10 cellular contexts compared by ENCODE assay signal in the genomic region with DNA sequence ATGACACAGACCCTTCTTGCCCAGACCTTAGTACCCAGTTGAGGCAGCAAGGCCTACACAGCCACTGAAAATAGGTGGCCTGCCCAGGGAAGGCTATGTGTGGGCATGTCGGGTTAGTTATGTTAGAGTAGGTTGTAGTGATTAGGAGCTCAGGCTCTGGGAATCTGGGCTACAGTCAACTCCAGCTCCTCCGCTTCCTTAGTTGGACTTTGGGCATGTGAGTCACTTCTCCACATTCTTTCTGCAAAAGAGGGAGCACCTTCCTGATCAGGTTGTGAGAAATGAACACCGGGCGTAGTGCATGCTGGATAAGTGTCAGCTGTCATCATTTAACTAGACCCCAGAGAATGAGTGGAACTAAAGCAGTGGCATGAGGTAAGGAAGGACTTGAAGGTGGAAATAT.
A peak's percentile ranks its signal among the peaks of the same experiment; 100 is the strongest.
DNase-seq lines count a peak whose midpoint lies in the region; ATAC-seq, FAIRE-seq and TF ChIP-seq lines count a peak whose summit lies in the region.
"Had no signal": no experiment of that assay in that cellular context is flagged by ENCODE, and none has a peak within 500 bp of the region (broad histone marks: within the 10 kb centered on the region; RNA-seq: fewer than 3 reads in every experiment).

No MANE protein-coding gene starts in this region.

- POLR2A ChIA-PET in HCT116 (lab: Charles Lee) = interaction anchor here (0.6 kb wide), 1 partner anchor 29 kb away, joined by 3 read pairs; no protein-coding TSS in a partner anchor

- peak overlapping the region; percentile 63 for H3K9ac ChIP-seq in HCT116 (ENCODE audit: low read length)
- H3K9ac ChIP-seq in kidney (ENCODE audit: low read length in 2 of 2) = no peak overlapping the region

- H3K4me2 ChIP-seq in HCT116 (ENCODE audit: low read length) = peak overlapping the region; percentile 80

- intact Hi-C loops in HCT116 (cut with micrococcal nuclease) (no loop called here), body of pancreas (cut with DNase I) (no loop called here), kidney (cut with DNase I) (no loop called here)

- peak overlapping the region in 1 of 2 experiments; percentile 47; a peak in 2 of 4 replicates for H3K4me3 ChIP-seq in HCT116 (replicated peaks in 1 of 2; ENCODE audit: low read depth in 1 of 2, low read length in 2 of 2)
- H3K4me3 ChIP-seq in body of pancreas = no peak overlapping the region
- H3K4me3 ChIP-seq in kidney (ENCODE audit: low read length in 2 of 2) = peak overlapping the region in 1 of 2 donors; percentile 3
- no peak overlapping the region for H3K4me3 ChIP-seq in skin epidermis

- CTCF ChIA-PET in HCT116 (lab: Charles Lee) = no interaction called here

- H3K36me3 ChIP-seq in HCT116 (ENCODE audit: control insufficient read depth in 1 of 2, insufficient read depth in 2 of 2, low read length in 2 of 2) (peaks cover 3 to 5% of the 10 kb centered on the region in 2 experiments; a peak in 3 of 4 replicates), body of pancreas (replicated peaks in 1 of 2; ENCODE audit: insufficient read depth in 1 of 2, low read depth in 2 of 2) (peaks cover 0 to 2% of the 10 kb centered on the region in 2 donors), kidney (ENCODE audit: control insufficient read depth in 1 of 2, insufficient read depth in 2 of 2, low read length in 2 of 2) (peaks cover 9 to 21% of the 10 kb centered on the region in 2 donors)

- TF ChIP-seq POLR2A in HCT116 (IDR thresholded peaks at IDR 0.05; ENCODE audit: borderline replicate concordance, extremely low read depth, insufficient read depth, insufficient read length) = no peak
- TF ChIP-seq POLR2A in body of pancreas (IDR thresholded peaks at IDR 0.05) = no peak

- H3K79me2 ChIP-seq in HCT116 (ENCODE audit: insufficient read depth, low read length) = peaks cover 90% of the 10 kb centered on the region

- no peaks in the 10 kb centered on the region for H3K9me2 ChIP-seq in HCT116 (ENCODE audit: insufficient read depth)

- H3K9me3 ChIP-seq in HCT116 (ENCODE audit: control insufficient read depth in 1 of 2, insufficient read depth in 1 of 2, low read depth in 1 of 2, low read length in 2 of 2) (no peaks in the 10 kb centered on the region), body of pancreas (no peaks in the 10 kb centered on the region), kidney (ENCODE audit: control insufficient read depth in 1 of 2, low read length in 2 of 2) (no peaks in the 10 kb centered on the region)

- RAD21 ChIA-PET in HCT116 (lab: Charles Lee; ENCODE audit: low non-redundant PET in 1 of 2, low total read pairs in 2 of 2, uncharacterized antibody in 2 of 2, unreplicated experiment in 2 of 2) = interaction anchor here in 1 of 2 experiments (1.1 kb wide), 1 partner anchor 70 kb away, joined by 3 read pairs; no protein-coding TSS in a partner anchor

- no peak for TF ChIP-seq RAD21 in HCT116 (IDR thresholded peaks at IDR 0.05; ENCODE audit: low read depth)

- H3K27me3 ChIP-seq in HCT116 (ENCODE audit: insufficient read depth, low read length) (no peaks in the 10 kb centered on the region), body of pancreas (no peaks in the 10 kb centered on the region)

- H3K4me1 ChIP-seq in HCT116 (ENCODE audit: control insufficient read depth in 1 of 2, insufficient read depth in 2 of 2, low read length in 2 of 2) (peaks cover 34 to 51% of the 10 kb centered on the region in 2 experiments), body of pancreas (peaks cover 21% of the 10 kb centered on the region), kidney (ENCODE audit: control insufficient read depth in 1 of 2, insufficient read depth in 1 of 2, low read depth in 1 of 2, low read length in 2 of 2) (peaks cover 38 to 39% of the 10 kb centered on the region in 2 donors)

- no peak for FAIRE-seq in kidney (lab: Jason Lieb, UNC)

- H4K20me1 ChIP-seq in HCT116 (ENCODE audit: insufficient read depth) = no peaks in the 10 kb centered on the region

- no TSS peak for BruUV-seq in HCT116 (replicated peaks; lab: Mats Ljungman, UMichigan)

- ATAC-seq in HCT116 (peak; percentile 73), body of pancreas (peak; percentile 62), HG03025 (IDR thresholded peaks at IDR 0.05; ENCODE audit: low FRiP score, unreplicated experiment) (no peak)

- peak overlapping the region; percentile 68 for H3K27ac ChIP-seq in HCT116 (ENCODE audit: low read depth, low read length)
- peak overlapping the region; percentile 21 to 72 (median 62) for H3K27ac ChIP-seq in body of pancreas
- H3K27ac ChIP-seq in kidney (ENCODE audit: low read depth in 2 of 2, low read length in 2 of 2) = peak overlapping the region; percentile 5 to 44
- peak overlapping the region in 20 of 21 experiments; percentile 26 to 85 (median 71) for H3K27ac ChIP-seq in skin epidermis

- DNase-seq in HCT116 (ENCODE audit: low read depth, low spot score) (no peak), body of pancreas (peak in 3 of 4 donors; percentile 32 to 54 (median 33)), kidney (no peak), NCI-H2029 treated with DMSO at 0.1 percent for 48 hours (lab: John Stamatoyannopoulos, UW) (no peak), HCEC 1CT (no peak)
- no peak for DNase-seq in activated T-cell treated with anti-CD3 and anti-CD28 coated beads, Interleukin-2, amount 50 U/mL, for 48 hours
- DNase-seq: NCI-H2029, T1000 had no signal

- no peak for TF ChIP-seq CTCF in HCT116 (IDR thresholded peaks at IDR 0.05 in 2 of 3, conservative IDR thresholded peaks at IDR 0.05 in 1 of 3; ENCODE audit: borderline replicate concordance in 1 of 3, insufficient read depth in 1 of 3, low read depth in 2 of 3, low read length in 2 of 3)
- TF ChIP-seq CTCF in body of pancreas (IDR thresholded peaks at IDR 0.05) = no peak
- TF ChIP-seq CTCF in kidney (IDR thresholded peaks at IDR 0.05; ENCODE audit: borderline replicate concordance, extremely low read depth, insufficient read depth) = no peak

- WGBS in body of pancreas, 2 donors = 49 to 61% methylated on average over 4 of the region's 4 CpGs

- H2AFZ ChIP-seq in HCT116 (ENCODE audit: low read depth, low read length, poor library complexity, severe bottlenecking) = no peak overlapping the region

TF ChIP-seq in HCT116, 20 proteins besides CTCF, POLR2A, EP300 and RAD21:
- TF ChIP-seq JUND (IDR thresholded peaks at IDR 0.05) (peak; percentile 21; the same call in 1 of the 2 replicates), FOSL1 (IDR thresholded peaks at IDR 0.05; ENCODE audit: low read depth) (0 out of 2 replicates have a peak, but pooled peaks have one; percentile 6), CEBPB (IDR thresholded peaks at IDR 0.05; ENCODE audit: low read depth) (no peak), ZFX (IDR thresholded peaks at IDR 0.05) (no peak), ZNF274 (IDR thresholded peaks at IDR 0.05; ENCODE audit: low read depth, low read length) (no peak), YY1 (IDR thresholded peaks at IDR 0.05; ENCODE audit: extremely low read depth, insufficient replicate concordance, low read depth, low read length) (no peak)
- TF ChIP-seq, protein P1, sequence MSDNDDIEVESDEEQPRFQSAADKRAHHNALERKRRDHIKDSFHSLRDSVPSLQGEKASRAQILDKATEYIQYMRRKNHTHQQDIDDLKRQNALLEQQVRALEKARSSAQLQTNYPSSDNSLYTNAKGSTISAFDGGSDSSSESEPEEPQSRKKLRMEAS (IDR thresholded peaks at IDR 0.05) = peak; percentile 45
- TF ChIP-seq, protein P2, sequence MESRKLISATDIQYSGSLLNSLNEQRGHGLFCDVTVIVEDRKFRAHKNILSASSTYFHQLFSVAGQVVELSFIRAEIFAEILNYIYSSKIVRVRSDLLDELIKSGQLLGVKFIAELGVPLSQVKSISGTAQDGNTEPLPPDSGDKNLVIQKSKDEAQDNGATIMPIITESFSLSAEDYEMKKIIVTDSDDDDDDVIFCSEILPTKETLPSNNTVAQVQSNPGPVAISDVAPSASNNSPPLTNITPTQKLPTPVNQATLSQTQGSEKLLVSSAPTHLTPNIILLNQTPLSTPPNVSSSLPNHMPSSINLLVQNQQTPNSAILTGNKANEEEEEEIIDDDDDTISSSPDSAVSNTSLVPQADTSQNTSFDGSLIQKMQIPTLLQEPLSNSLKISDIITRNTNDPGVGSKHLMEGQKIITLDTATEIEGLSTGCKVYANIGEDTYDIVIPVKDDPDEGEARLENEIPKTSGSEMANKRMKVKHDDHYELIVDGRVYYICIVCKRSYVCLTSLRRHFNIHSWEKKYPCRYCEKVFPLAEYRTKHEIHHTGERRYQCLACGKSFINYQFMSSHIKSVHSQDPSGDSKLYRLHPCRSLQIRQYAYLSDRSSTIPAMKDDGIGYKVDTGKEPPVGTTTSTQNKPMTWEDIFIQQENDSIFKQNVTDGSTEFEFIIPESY (IDR thresholded peaks at IDR 0.05; ENCODE audit: extremely low read depth, insufficient replicate concordance, low read length) = no peak

Comparison
In these comparisons a context has a peak if more than half of its experiments do, and no peak if none do; other contexts are left out.
1. DNase-seq: peak in body of pancreas (3 of 4); none in HCT116 (single experiment), kidney (single experiment), NCI-H2029 treated with DMSO at 0.1 percent for 48 hours (single experiment), activated T-cell treated with anti-CD3 and anti-CD28 coated beads, Interleukin-2, amount 50 U/mL, for 48 hours (0 of 2) and HCEC 1CT (single experiment).
2. Peak in every context shown above with its lines, with median percentiles within 50 percentile points of each other: H3K27ac ChIP-seq.